Comparison of ENCODE assay signal across 14 cellular contexts in the genomic region with DNA sequence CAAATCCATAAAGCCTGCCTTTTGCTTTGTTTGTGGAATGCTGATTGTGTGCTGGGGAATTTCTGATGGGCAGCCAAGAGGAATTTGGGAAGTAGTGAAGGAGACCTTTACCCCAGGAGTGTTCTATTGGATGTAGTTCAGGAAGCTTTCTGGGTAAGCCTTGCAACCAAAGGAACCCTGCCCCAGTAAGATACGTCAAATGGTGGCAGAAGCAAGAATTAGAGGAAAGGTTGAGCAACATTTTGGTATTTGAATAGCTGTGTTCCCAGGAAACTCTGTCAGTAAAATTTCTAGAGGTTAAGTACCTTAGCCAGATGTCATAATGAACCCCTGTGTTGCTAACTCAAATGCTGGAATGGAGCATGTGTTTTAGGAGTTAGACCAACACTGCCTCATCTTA. TPM values are rescaled to one million over a fixed set of nuclear protein-coding genes. Genes with fewer than 3 reads are reported as not detected.
DNase-seq lines count a peak whose midpoint lies in the region; TF ChIP-seq lines count a peak whose summit lies in the region.
"Had no signal": no experiment of that assay in that cellular context is flagged by ENCODE, and none has a peak within 500 bp of the region (broad histone marks: within the 10 kb centered on the region; RNA-seq: fewer than 3 reads in every experiment).

No MANE protein-coding gene starts in this region.

- peak overlapping the region; percentile 23 for H3K27ac ChIP-seq in layer of hippocampus (ENCODE audit: low read depth, low read length)
- peak overlapping the region; percentile 33 to 77 (median 72) for H3K27ac ChIP-seq in stomach
- no peak overlapping the region for H3K27ac ChIP-seq in Karpas-422 (ENCODE audit: low read length)

- H3K4me2 ChIP-seq in Karpas-422 (ENCODE audit: low read depth, low read length, poor library complexity, severe bottlenecking), result no peak overlapping the region

- no peaks in the 10 kb centered on the region for H3K79me2 ChIP-seq in Karpas-422 (ENCODE audit: low read length)

- H2AFZ ChIP-seq in Karpas-422 (ENCODE audit: low read length), result no peak overlapping the region

- intact Hi-C loops in stomach (cut with DNase I; ENCODE audit: low total_unique reads), result no loop called here

- TF ChIP-seq EP300 in stomach (IDR thresholded peaks at IDR 0.05), result no peak

- H3K4me1 ChIP-seq in stomach (peaks cover 50 to 98% (median 76%) of the 10 kb centered on the region in 4 donors), Karpas-422 (ENCODE audit: low read length) (peaks cover 20% of the 10 kb centered on the region)

- no peak for TF ChIP-seq CTCF in stomach (IDR thresholded peaks at IDR 0.05)

- H3K4me3 ChIP-seq in stomach, result no peak overlapping the region
- H3K4me3 ChIP-seq in Karpas-422 (ENCODE audit: low read length), result no peak overlapping the region

- 13 to 33% (median 26%) methylated on average over 1 of the region's 1 CpG for WGBS in stomach, 5 donors

- H3K27me3 ChIP-seq in layer of hippocampus (ENCODE audit: control insufficient read depth, insufficient read depth, low read length), result no peaks in the 10 kb centered on the region
- H3K27me3 ChIP-seq in stomach, result no peaks in the 10 kb centered on the region
- no peaks in the 10 kb centered on the region for H3K27me3 ChIP-seq in Karpas-422 (ENCODE audit: low read length)

- peak; percentile 20 for DNase-seq in HuH-7 (ENCODE audit: low spot score)
- DNase-seq in dermis microvascular lymphatic vessel endothelial cell (ENCODE audit: low read depth in 2 of 2), result peak; percentile 40 to 44
- no peak for DNase-seq in stomach
- DNase-seq in NOMO-1 treated with dmso at 0.1 percent for 144 hours (lab: John Stamatoyannopoulos, UW; ENCODE audit: unreplicated experiment), result no peak
- no peak for DNase-seq in NCI-H1105 (lab: John Stamatoyannopoulos, UW)
- DNase-seq in Karpas-422, result no peak
- DNase-seq in NCI-H2196 treated with DMSO at 0.1 percent for 48 hours (lab: John Stamatoyannopoulos, UW; ENCODE audit: unreplicated experiment), result no peak
- DNase-seq: activated CD4-positive, CD25-positive, alpha-beta regulatory T cell treated with anti-CD3 and anti-CD28 coated beads, Interleukin-2, amount 50 U/mL, for 72 hours; activated gamma-delta T cell; effector memory CD8-positive, alpha-beta T cell; KG1; NCI-H2227 treated with DMSO at 0.1 percent for 48 hours; SHP77 treated with DMSO at 0.1 percent for 48 hours had no signal

- H3K9me2 ChIP-seq in Karpas-422 (replicated peaks; ENCODE audit: insufficient read depth, low read length), result no peaks in the 10 kb centered on the region

- H3K9me3 ChIP-seq in stomach (no peaks in the 10 kb centered on the region), Karpas-422 (ENCODE audit: low read length) (no peaks in the 10 kb centered on the region)

- TF ChIP-seq POLR2A in stomach (IDR thresholded peaks at IDR 0.05), result no peak

- no peaks in the 10 kb centered on the region for H4K20me1 ChIP-seq in Karpas-422 (ENCODE audit: insufficient read depth, low read depth, low read length)

- no peak overlapping the region for H3K9ac ChIP-seq in Karpas-422 (ENCODE audit: low read length)

- H3K36me3 ChIP-seq in stomach (peaks cover 0 to 18% (median 3%) of the 10 kb centered on the region in 4 donors), Karpas-422 (ENCODE audit: insufficient read depth, low read length) (no peaks in the 10 kb centered on the region)

RNA-seq across cellular contexts. Expression of a gene that starts 6.4 kb away (rescaled TPM):
- 165 and 169 TPM in 2 replicates for total RNA-seq in dermis microvascular lymphatic vessel endothelial cell
- total RNA-seq in stomach, result 100 to 1,000 TPM in 4 of 5 donors, 10 to 100 TPM in 1; 46.1 to 310 (median 120) TPM
- polyA plus RNA-seq in stomach, result 100 to 1,000 TPM; 107 to 178 (median 127) TPM
- 40.7 and 44.8 TPM in 2 replicates for total RNA-seq in Karpas-422 (2014; rRNA removed; shearing (Covaris generic); ENCODE audit: low replicate concordance)

Comparison
In these comparisons a context has a peak if more than half of its experiments do, and no peak if none do; other contexts are left out.
1. DNase-seq: peak in HuH-7 (single experiment) and dermis microvascular lymphatic vessel endothelial cell (2 of 2); none in stomach (single experiment), NOMO-1 treated with dmso at 0.1 percent for 144 hours (single experiment), NCI-H1105 (single experiment), Karpas-422 (single experiment) and NCI-H2196 treated with DMSO at 0.1 percent for 48 hours (single experiment).